Comparison of ENCODE assay signal across 20 cellular contexts in the genomic region with DNA sequence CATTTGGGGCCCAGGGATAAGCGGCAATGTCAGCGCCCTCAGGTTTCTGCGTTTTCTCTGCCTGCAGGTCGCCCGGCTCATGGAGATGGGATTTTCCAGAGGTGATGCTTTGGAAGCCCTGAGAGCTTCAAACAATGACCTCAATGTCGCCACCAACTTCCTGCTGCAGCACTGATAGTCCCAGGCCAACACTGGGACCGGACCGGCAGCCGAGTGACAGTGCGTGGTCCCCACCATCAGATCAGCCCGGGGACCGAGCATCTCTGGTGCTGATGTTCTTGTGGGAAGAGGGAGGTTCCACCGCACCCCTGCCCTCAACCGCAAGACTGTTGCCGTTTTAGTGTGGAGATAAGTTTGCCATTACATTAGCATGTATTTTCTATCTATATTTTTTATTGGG.
DNase-seq lines count a peak whose midpoint lies in the region; ATAC-seq and FAIRE-seq lines count a peak whose summit lies in the region.
"Had no signal": no experiment of that assay in that cellular context is flagged by ENCODE, and none has a peak within 500 bp of the region (broad histone marks: within the 10 kb centered on the region; RNA-seq: fewer than 3 reads in every experiment).

No MANE protein-coding gene starts in this region.

- peaks cover 4% of the 10 kb centered on the region for H3K36me3 Mint-ChIP-seq in T-helper 17 cell (ENCODE audit: low read depth)

- H3K27ac ChIP-seq in aorta (ENCODE audit: low read depth in 1 of 2, low read length in 2 of 2), result no peak overlapping the region
- H3K27ac ChIP-seq: epithelial cell of prostate, left lung, suprapubic skin had no signal

- H3K27me3 Mint-ChIP-seq in T-helper 17 cell, result no peaks in the 10 kb centered on the region
- H3K27me3 Mint-ChIP-seq: activated CD4-positive, alpha-beta T cell treated with anti-CD3 and anti-CD28 coated beads, Interleukin-2, amount 10 ng/mL, durations not matched to agents 24 days and 14 days had no signal

- peak overlapping the region; percentile 98 for H3K27ac Mint-ChIP-seq in T-helper 17 cell

- peaks cover 0 to 4% of the 10 kb centered on the region in 2 donors for H3K36me3 ChIP-seq in aorta (ENCODE audit: control insufficient read depth in 1 of 2, insufficient read depth in 2 of 2, low read length in 1 of 2)

- WGBS in aorta, 2 donors, result 97% methylated on average over 15 of the region's 15 CpGs

- no peak for ATAC-seq in Right ventricle myocardium inferior
- ATAC-seq in Right ventricle myocardium superior (ENCODE audit: poor library complexity), result no peak
- ATAC-seq in T-helper 17 cell, result no peak
- ATAC-seq in aorta (ENCODE audit: low FRiP score), result no peak
- ATAC-seq: left lung, PC-3 had no signal

- DNase-seq in Right ventricle myocardium inferior (ENCODE audit: missing footprints) (peak; percentile 72), Right ventricle myocardium superior (no peak), T-helper 17 cell (no peak), ecto neural progenitor cell (ENCODE audit: low spot score) (peak; percentile 38), aorta (no peak), frontal cortex (ENCODE audit: low spot score in 2 of 2) (no peak)
- DNase-seq in stimulated activated CD8-positive, alpha-beta memory T cell treated with anti-CD3 and anti-CD28 coated beads, Interleukin-4, amount 100 ng/mL, for 48 hours, result peak; percentile 25
- DNase-seq: activated CD4-positive, alpha-beta T cell treated with anti-CD3 and anti-CD28 coated beads, Interleukin-2, amount 10 ng/mL, durations not matched to agents 24 days and 14 days; dermis blood vessel endothelial cell; DMS53; GDM1; left lung; NCI-H2081; NCI-H446; PC-3; SHP77 treated with DMSO at 0.1 percent for 48 hours had no signal

- FAIRE-seq in frontal cortex (lab: Jason Lieb, UNC), result no peak
- FAIRE-seq: H54 had no signal

- H3K4me1 Mint-ChIP-seq in T-helper 17 cell, result peaks cover 52% of the 10 kb centered on the region

- intact Hi-C loops in Right ventricle myocardium inferior (cut with DNase I) (no loop called here), Right ventricle myocardium superior (cut with DNase I) (no loop called here), aorta (cut with DNase I) (no loop called here)

- no peak overlapping the region for H3K4me3 Mint-ChIP-seq in T-helper 17 cell
- H3K4me3 Mint-ChIP-seq: IgD-negative memory B cell had no signal

- no peaks in the 10 kb centered on the region for H3K27me3 ChIP-seq in aorta (ENCODE audit: control insufficient read depth in 1 of 2, insufficient read depth in 2 of 2, low read length in 1 of 2)
- H3K27me3 ChIP-seq: left lung, suprapubic skin had no signal

- H3K9me3 ChIP-seq in T-helper 17 cell (ENCODE audit: control insufficient read depth, low read length, poor library complexity, severe bottlenecking) (no peaks in the 10 kb centered on the region), aorta (ENCODE audit: control insufficient read depth, low read length) (no peaks in the 10 kb centered on the region)
- H3K9me3 ChIP-seq: left lung, suprapubic skin had no signal

- no peaks in the 10 kb centered on the region for H3K4me1 ChIP-seq in aorta (ENCODE audit: control insufficient read depth in 1 of 2, insufficient read depth in 2 of 2, low read length in 2 of 2)

- no peak overlapping the region for H3K4me3 ChIP-seq in aorta (ENCODE audit: low read length in 2 of 2)
- H3K4me3 ChIP-seq: left lung, suprapubic skin had no signal

Comparison
In these comparisons a context has a peak if more than half of its experiments do, and no peak if none do; other contexts are left out.
1. DNase-seq: peak in Right ventricle myocardium inferior (single experiment), ecto neural progenitor cell (single experiment) and stimulated activated CD8-positive, alpha-beta memory T cell treated with anti-CD3 and anti-CD28 coated beads, Interleukin-4, amount 100 ng/mL, for 48 hours (single experiment); none in Right ventricle myocardium superior (single experiment), T-helper 17 cell (0 of 3), aorta (0 of 2) and frontal cortex (0 of 2).